17 cellular contexts compared by ENCODE assay signal in genomic region chr18:79911871-79912270, GRCh38. TPM values are rescaled to one million over a fixed set of nuclear protein-coding genes. Genes with fewer than 3 reads are reported as not detected.
DNase-seq lines count a peak whose midpoint lies in the region; ATAC-seq and TF ChIP-seq lines count a peak whose summit lies in the region.
"Had no signal": no experiment of that assay in that cellular context is flagged by ENCODE, and none has a peak within 500 bp of the region (broad histone marks: within the 10 kb centered on the region; RNA-seq: fewer than 3 reads in every experiment).

No MANE protein-coding gene starts in this region.

- H3K27ac ChIP-seq in H9 (ENCODE audit: insufficient read length, low read depth, low read length) (no peak overlapping the region), gastrocnemius medialis (peak overlapping the region; percentile 43 to 85 (median 61)), thyroid gland (no peak overlapping the region)
- H3K27ac ChIP-seq: pancreas had no signal

- H3K9me3 Mint-ChIP-seq in H9: peaks cover 0 to 4% of the 10 kb centered on the region in 2 experiments; a peak in 1 of 5 replicates
- H3K9me3 Mint-ChIP-seq in activated T-helper 17 cell treated with anti-CD3 and anti-CD28 coated beads, Interleukin-2, amount 50 U/mL, for 72 hours: no peaks in the 10 kb centered on the region
- H3K9me3 Mint-ChIP-seq: central memory CD8-positive, alpha-beta T cell had no signal

- no peak for DNase-seq in H9
- DNase-seq in cerebellar cortex (ENCODE audit: low spot score): peak; percentile 54
- DNase-seq in left lobe of liver (ENCODE audit: low spot score): peak; percentile 41
- peak in 1 of 2 donors; percentile 11 for DNase-seq in gastrocnemius medialis
- no peak for DNase-seq in thyroid gland
- no peak for DNase-seq in AG20443 (ENCODE audit: low spot score)
- no peak for DNase-seq in activated gamma-delta T cell (lab: John Stamatoyannopoulos, UW)
- DNase-seq: activated CD4-positive, CD25-positive, alpha-beta regulatory T cell; Calu3; hippocampal formation; left colon; stimulated activated CD4-positive, alpha-beta T cell treated with anti-CD3 and anti-CD28 coated beads, Interleukin-4, amount 100 ng/mL, for 24 hours had no signal

- no peaks in the 10 kb centered on the region for H3K79me2 ChIP-seq in H9 (ENCODE audit: insufficient read depth, low read length)

- H2BK15ac ChIP-seq in H9 (ENCODE audit: low read depth, low read length): no peak overlapping the region

- H2AFZ ChIP-seq in H9 (ENCODE audit: low read length): no peak overlapping the region

- H3T11ph ChIP-seq in H9 (ENCODE audit: low read length): no peak overlapping the region

- in situ Hi-C loops in gastrocnemius medialis (cut with MboI; ENCODE audit: low sequenced_read_pairs in 4 of 4): no loop called here

- H3K56ac ChIP-seq in H9 (ENCODE audit: insufficient read length, low read depth, low read length): no peak overlapping the region

- H3K23me2 ChIP-seq in H9 (ENCODE audit: insufficient read length, low read depth, low read length, poor library complexity, severe bottlenecking): no peaks in the 10 kb centered on the region

- no peak overlapping the region for H3K4ac ChIP-seq in H9 (ENCODE audit: low read depth, low read length)

- no peak overlapping the region for H2BK20ac ChIP-seq in H9 (ENCODE audit: low read depth, low read length, poor library complexity, severe bottlenecking)

- H4K91ac ChIP-seq in H9 (ENCODE audit: insufficient read length, low read depth, low read length): no peak overlapping the region

- WGBS in H9 (ENCODE audit: extremely low coverage, insufficient read length, low lambda C conversion rate): no CpG with 5 or more reads among the region's 10 CpGs
- 70 to 72% methylated on average over 10 of the region's 10 CpGs for WGBS in thyroid gland, 2 donors

- TF ChIP-seq CTCF in H9 (conservative IDR thresholded peaks at IDR 0.05): no peak
- no peak for TF ChIP-seq CTCF in gastrocnemius medialis (IDR thresholded peaks at IDR 0.05 in 4 of 5, conservative IDR thresholded peaks at IDR 0.05 in 1 of 5)
- no peak for TF ChIP-seq CTCF in thyroid gland (IDR thresholded peaks at IDR 0.05)

- H3K4me3 Mint-ChIP-seq in H9: peak overlapping the region in 1 of 2 experiments; percentile 43; a peak in 4 of 5 replicates
- no peak overlapping the region for H3K4me3 Mint-ChIP-seq in activated T-helper 17 cell treated with anti-CD3 and anti-CD28 coated beads, Interleukin-2, amount 50 U/mL, for 72 hours
- H3K4me3 Mint-ChIP-seq: B cell; central memory CD8-positive, alpha-beta T cell had no signal

- no peak for TF ChIP-seq POLR2A in gastrocnemius medialis (IDR thresholded peaks at IDR 0.05)
- no peak for TF ChIP-seq POLR2A in thyroid gland (IDR thresholded peaks at IDR 0.05)

- no peaks in the 10 kb centered on the region for H3K4me1 ChIP-seq in H9 (ENCODE audit: insufficient read depth, low read length)
- H3K4me1 ChIP-seq in gastrocnemius medialis: peaks cover 21 to 23% of the 10 kb centered on the region in 2 donors
- no peaks in the 10 kb centered on the region for H3K4me1 ChIP-seq in thyroid gland
- H3K4me1 ChIP-seq: pancreas had no signal

- H3K23ac ChIP-seq in H9 (ENCODE audit: insufficient read length, low read depth, low read length): no peak overlapping the region

- H4K5ac ChIP-seq in H9 (ENCODE audit: insufficient read length, low read depth, low read length): no peak overlapping the region

- H3K9me3 ChIP-seq in H9 (ENCODE audit: control insufficient read depth, low read depth, low read length) (no peaks in the 10 kb centered on the region), gastrocnemius medialis (no peaks in the 10 kb centered on the region), thyroid gland (no peaks in the 10 kb centered on the region)
- H3K9me3 ChIP-seq: pancreas had no signal

- no peak overlapping the region for H3K14ac ChIP-seq in H9 (ENCODE audit: insufficient read depth, low read length)

- peak overlapping the region; percentile 38 for H3K4me2 ChIP-seq in H9 (ENCODE audit: insufficient read depth, insufficient read length, low read length)

- no peak overlapping the region for H4K8ac ChIP-seq in H9 (replicated peaks; ENCODE audit: insufficient read length, low read depth, low read length)

- no peak overlapping the region for H3K9ac ChIP-seq in H9 (ENCODE audit: extremely low read depth, insufficient read length, low read length)

- peaks cover 0 to 23% (median 7%) of the 10 kb centered on the region in 3 experiments; a peak in 4 of 7 replicates for H3K36me3 Mint-ChIP-seq in H9 (ENCODE audit: insufficient read depth in 1 of 3, low read depth in 3 of 3)
- peaks cover 23% of the 10 kb centered on the region for H3K36me3 Mint-ChIP-seq in activated T-helper 17 cell treated with anti-CD3 and anti-CD28 coated beads, Interleukin-2, amount 50 U/mL, for 72 hours (ENCODE audit: low read depth)

- no peak overlapping the region for H2BK12ac ChIP-seq in H9 (ENCODE audit: insufficient read length, low read depth, low read length)

- no peak overlapping the region for H2BK120ac ChIP-seq in H9 (ENCODE audit: low read depth, low read length, poor library complexity, severe bottlenecking)

- H3K27ac Mint-ChIP-seq in H9: no peak overlapping the region
- H3K27ac Mint-ChIP-seq in activated T-helper 17 cell treated with anti-CD3 and anti-CD28 coated beads, Interleukin-2, amount 50 U/mL, for 72 hours: no peak overlapping the region
- H3K27ac Mint-ChIP-seq: B cell had no signal

- intact Hi-C loops in gastrocnemius medialis (cut with DNase I; ENCODE audit: low total_unique reads): loop anchor here (5.0 kb wide), 1 partner anchor 35 kb away; no protein-coding TSS in a partner anchor
- intact Hi-C loops in thyroid gland (cut with DNase I): no loop called here

- H3K4me3 ChIP-seq in gastrocnemius medialis (no peak overlapping the region), thyroid gland (replicated peaks in 1 of 3) (no peak overlapping the region)
- H3K4me3 ChIP-seq: pancreas had no signal

- H3K27me3 ChIP-seq in H9 (ENCODE audit: insufficient read depth, low read length) (no peaks in the 10 kb centered on the region), gastrocnemius medialis (no peaks in the 10 kb centered on the region), thyroid gland (no peaks in the 10 kb centered on the region)
- H3K27me3 ChIP-seq: pancreas had no signal

- H3K36me3 ChIP-seq in gastrocnemius medialis: peaks cover 0 to 11% of the 10 kb centered on the region in 2 donors
- peaks cover 10 to 27% of the 10 kb centered on the region in 2 donors for H3K36me3 ChIP-seq in thyroid gland

- no peak overlapping the region for H2BK5ac ChIP-seq in H9 (ENCODE audit: insufficient read length, low read length)

- peaks cover 4 to 17% of the 10 kb centered on the region in 2 experiments; a peak in 3 of 4 replicates for H3K4me1 Mint-ChIP-seq in H9
- no peaks in the 10 kb centered on the region for H3K4me1 Mint-ChIP-seq in activated T-helper 17 cell treated with anti-CD3 and anti-CD28 coated beads, Interleukin-2, amount 50 U/mL, for 72 hours

- H3K27me3 Mint-ChIP-seq in H9 (ENCODE audit: low read depth): peaks cover 11% of the 10 kb centered on the region
- H3K27me3 Mint-ChIP-seq in activated T-helper 17 cell treated with anti-CD3 and anti-CD28 coated beads, Interleukin-2, amount 50 U/mL, for 72 hours: no peaks in the 10 kb centered on the region
- H3K27me3 Mint-ChIP-seq: B cell; central memory CD8-positive, alpha-beta T cell had no signal

- no peak overlapping the region for H2AK5ac ChIP-seq in H9 (ENCODE audit: insufficient read length, low read length)

- no peaks in the 10 kb centered on the region for H4K20me1 ChIP-seq in H9 (ENCODE audit: control insufficient read depth, insufficient read depth, insufficient read length)

- no peaks in the 10 kb centered on the region for H3K79me1 ChIP-seq in H9 (ENCODE audit: insufficient read depth, low read depth, low read length, poor library complexity, severe bottlenecking)

- no peak overlapping the region for H3K18ac ChIP-seq in H9 (ENCODE audit: insufficient read length, low read depth, low read length)

- ATAC-seq in left lobe of liver: no peak
- ATAC-seq in gastrocnemius medialis: peak; percentile 10 to 31
- no peak for ATAC-seq in activated T-helper 17 cell treated with anti-CD3 and anti-CD28 coated beads, Interleukin-2, amount 50 U/mL, for 72 hours (replicated peaks)
- ATAC-seq: left colon had no signal

RNA-seq across cellular contexts. Expression of gene SLC66A2, which starts 39.6 kb away (rescaled TPM):
- total RNA-seq in H9 (2021) (10.3 and 13.0 TPM in 2 replicates), left lobe of liver (140 TPM), gastrocnemius medialis (100 to 1,000 TPM in 2 of 4 donors, 10 to 100 TPM in 2; 43.3 to 121 (median 107) TPM), thyroid gland (100 to 1,000 TPM in 2 of 4 donors, 10 to 100 TPM in 2; 93.5 to 193 (median 100) TPM)
- total RNA-seq in activated T-helper 17 cell treated with anti-CD3 and anti-CD28 coated beads, Interleukin-2, amount 50 U/mL, for 72 hours: 10 to 100 TPM; 16.8 to 19.5 TPM

RNA-seq across cellular contexts. Expression of gene HSBP1L1, which starts 52.6 kb away (rescaled TPM):
- total RNA-seq in H9 (2021) (0.46 TPM in 1 of 2 replicates, not detected in the other), left lobe of liver (20.2 TPM), gastrocnemius medialis (10 to 100 TPM in 1 of 4 donors, 1 to 10 TPM in 2, under 1 TPM in 1; 0.94 to 13.4 (median 6.9) TPM), thyroid gland (10 to 100 TPM; 25.7 to 51.8 (median 39.6) TPM)
- total RNA-seq in activated T-helper 17 cell treated with anti-CD3 and anti-CD28 coated beads, Interleukin-2, amount 50 U/mL, for 72 hours: 1 to 10 TPM; 2.7 to 9.2 TPM
- total RNA-seq: HT1080 had no signal

Comparison
In these comparisons a context has a peak if more than half of its experiments do, and no peak if none do; other contexts are left out.
1. DNase-seq: peak in cerebellar cortex (single experiment) and left lobe of liver (single experiment); none in H9 (single experiment), thyroid gland (0 of 2), AG20443 (single experiment) and activated gamma-delta T cell (single experiment).
2. H3K27ac ChIP-seq: peak in gastrocnemius medialis (4 of 4); none in H9 (single experiment) and thyroid gland (0 of 3).
3. ATAC-seq: peak in gastrocnemius medialis (2 of 2); none in left lobe of liver (single experiment) and activated T-helper 17 cell treated with anti-CD3 and anti-CD28 coated beads, Interleukin-2, amount 50 U/mL, for 72 hours (single experiment).